22 cellular contexts compared by ENCODE assay signal in genomic region chr2:111149882-111150455, GRCh38. TPM values are rescaled to one million over a fixed set of nuclear protein-coding genes. Genes with fewer than 3 reads are reported as not detected.
A peak's percentile ranks its signal among the peaks of the same experiment; 100 is the strongest.
DNase-seq lines count a peak whose midpoint lies in the region; ATAC-seq, FAIRE-seq and TF ChIP-seq lines count a peak whose summit lies in the region.
"Had no signal": no experiment of that assay in that cellular context is flagged by ENCODE, and none has a peak within 500 bp of the region (broad histone marks: within the 10 kb centered on the region; RNA-seq: fewer than 3 reads in every experiment).

No MANE protein-coding gene starts in this region.

- H4K91ac ChIP-seq in neuronal stem cell (ENCODE audit: low read depth, low read length, poor library complexity) = no peak overlapping the region

- no peak overlapping the region for H4K8ac ChIP-seq in neuronal stem cell (ENCODE audit: low read depth, low read length)

- no peaks in the 10 kb centered on the region for H3K9me1 ChIP-seq in K562 (ENCODE audit: control insufficient read depth, insufficient read depth, low read length)

- intact Hi-C loops in K562 (cut with micrococcal nuclease) = no loop called here

- TF ChIP-seq RAD21 in SK-N-SH (IDR thresholded peaks at IDR 0.05; ENCODE audit: low read length) = no peak
- no peak for TF ChIP-seq RAD21 in K562 (CRISPR knock-in tag; conservative IDR thresholded peaks at IDR 0.05 in 1 of 2, IDR thresholded peaks at IDR 0.05 in 1 of 2)

- H3K9ac ChIP-seq in SK-N-SH (no peak overlapping the region), K562 (ENCODE audit: insufficient read depth in 1 of 2, low read depth in 2 of 2, low read length in 2 of 2) (peak overlapping the region in 1 of 2 experiments; percentile 70; a peak in 2 of 4 replicates), parathyroid adenoma (no peak overlapping the region), neuronal stem cell (ENCODE audit: low read depth, low read length, poor library complexity) (no peak overlapping the region)

- H2AK5ac ChIP-seq in neuronal stem cell (ENCODE audit: low read depth, low read length) = no peak overlapping the region

- DNase-seq in SK-N-SH (no peak), K562 (ENCODE audit: extremely low read depth in 1 of 4, low spot score in 3 of 4) (peak in 2 of 4 experiments; percentile 47 to 65), fibroblast of the aortic adventitia (ENCODE audit: low read depth) (peak; percentile 33), neuronal stem cell (ENCODE audit: low spot score) (no peak), small intestine (no peak)
- DNase-seq: DMS153, DND-41, KBM-7, MV-4-11, NCI-H1105, NCI-H1930, NCI-H2107, NCI-H524, NCI-H774, SJCRH30 had no signal

- no TSS peak for BruUV-seq in K562 (replicated peaks; lab: Mats Ljungman, UMichigan)

- no peak overlapping the region for H2BK120ac ChIP-seq in neuronal stem cell (ENCODE audit: low read depth, low read length)

- H2AFZ ChIP-seq in SK-N-SH (ENCODE audit: low read depth) (no peak overlapping the region), K562 (ENCODE audit: low read depth, low read length) (no peak overlapping the region), parathyroid adenoma (no peak overlapping the region), neuronal stem cell (ENCODE audit: low read length) (no peak overlapping the region)

- FAIRE-seq in K562 (lab: Jason Lieb, UNC) (peak; percentile 78), small intestine (lab: Jason Lieb, UNC) (no peak)
- FAIRE-seq: GM18507, H54, HTR-8/SVneo had no signal

- no peak overlapping the region for H3K4ac ChIP-seq in neuronal stem cell (ENCODE audit: low read length)

- H3K18ac ChIP-seq in neuronal stem cell (ENCODE audit: low read length) = no peak overlapping the region

- H3K79me2 ChIP-seq in SK-N-SH (ENCODE audit: insufficient read depth) (no peaks in the 10 kb centered on the region), K562 (ENCODE audit: control insufficient read depth, insufficient read depth, low read length) (peaks cover 18% of the 10 kb centered on the region; the same call in 2 of the 3 replicates), parathyroid adenoma (peaks cover 27% of the 10 kb centered on the region)

- H3K9me3 ChIP-seq in SK-N-SH (no peaks in the 10 kb centered on the region), K562 (replicated peaks; ENCODE audit: control insufficient read depth, insufficient read depth, low read depth, low read length) (no peaks in the 10 kb centered on the region), parathyroid adenoma (ENCODE audit: control insufficient read depth, low read length) (no peaks in the 10 kb centered on the region), neuronal stem cell (replicated peaks in 1 of 2; ENCODE audit: control insufficient read depth in 2 of 2, insufficient read depth in 1 of 2, low read depth in 1 of 2, low read length in 2 of 2) (no peaks in the 10 kb centered on the region), small intestine (ENCODE audit: control insufficient read depth, low read depth) (no peaks in the 10 kb centered on the region)
- H3K9me3 ChIP-seq: SJCRH30 had no signal

- POLR2A ChIA-PET in SK-N-SH (lab: Yijun Ruan, JAX) = no interaction called here
- POLR2A ChIA-PET in K562 (lab: Yijun Ruan, JAX) = interaction anchor here (0.8 kb wide), 1 partner anchor 26 kb away, joined by 3 read pairs; no protein-coding TSS in a partner anchor

- H3K4me1 ChIP-seq in SK-N-SH (ENCODE audit: control insufficient read depth in 1 of 2, insufficient read depth in 2 of 2, low read depth in 1 of 2, low read length in 1 of 2) (peaks cover 0 to 37% of the 10 kb centered on the region in 2 experiments; a peak in 2 of 4 replicates), K562 (replicated peaks in 1 of 2; ENCODE audit: control insufficient read depth in 2 of 2, insufficient read depth in 2 of 2, low read length in 2 of 2) (peaks cover 3 to 24% of the 10 kb centered on the region in 2 experiments; a peak in 4 of 5 replicates), parathyroid adenoma (peaks cover 7% of the 10 kb centered on the region), neuronal stem cell (ENCODE audit: control insufficient read depth in 2 of 2, insufficient read depth in 1 of 2, low read depth in 1 of 2, low read length in 2 of 2) (peaks cover 0 to 10% of the 10 kb centered on the region in 2 donors), small intestine (ENCODE audit: control insufficient read depth in 2 of 2, insufficient read depth in 1 of 2, low read depth in 1 of 2, low read length in 1 of 2) (no peaks in the 10 kb centered on the region)
- H3K4me1 ChIP-seq: SJCRH30 had no signal

- TF ChIP-seq EP300 in SK-N-SH (IDR thresholded peaks at IDR 0.05; ENCODE audit: borderline replicate concordance in 1 of 2, low read depth in 1 of 2, low read length in 1 of 2) (no peak), K562 (IDR thresholded peaks at IDR 0.05; ENCODE audit: low read length) (no peak)

- CTCF ChIA-PET in SK-N-SH (lab: Yijun Ruan, JAX) = interaction anchor here (1.1 kb wide), 2 partner anchors 10 to 33 kb away, joined by 3 to 4 read pairs; no protein-coding TSS in a partner anchor
- CTCF ChIA-PET in K562 (lab: Yijun Ruan, JAX; ENCODE audit: low intra/inter-chr PET ratio) = no interaction called here

- peaks cover 3% of the 10 kb centered on the region for H3F3A ChIP-seq in SK-N-SH (replicated peaks; ENCODE audit: insufficient read depth)

- no peaks in the 10 kb centered on the region for H3K27me3 ChIP-seq in SK-N-SH (ENCODE audit: insufficient read depth)
- no peaks in the 10 kb centered on the region for H3K27me3 ChIP-seq in K562 (ENCODE audit: control insufficient read depth in 2 of 2, insufficient read depth in 2 of 2, low read length in 2 of 2)
- H3K27me3 ChIP-seq in parathyroid adenoma (ENCODE audit: control insufficient read depth, insufficient read depth, low read length) = no peaks in the 10 kb centered on the region
- H3K27me3 ChIP-seq in neuronal stem cell (ENCODE audit: control insufficient read depth in 3 of 3, insufficient read depth in 3 of 3, low read depth in 1 of 3, low read length in 3 of 3) = no peaks in the 10 kb centered on the region
- H3K27me3 ChIP-seq in small intestine (ENCODE audit: control insufficient read depth in 2 of 2, insufficient read depth in 2 of 2, low read length in 2 of 2) = no peaks in the 10 kb centered on the region
- H3K27me3 ChIP-seq: SJCRH30 had no signal

- ATAC-seq in SK-N-SH treated with all-trans-retinoic acid at 6 μM for 48 hours (no peak), K562 (peak; percentile 63), HG02970 (IDR thresholded peaks at IDR 0.05; ENCODE audit: low FRiP score, unreplicated experiment) (no peak)

- peak; percentile 42 for TF ChIP-seq CTCF in SK-N-SH (IDR thresholded peaks at IDR 0.05)
- TF ChIP-seq CTCF in K562 (IDR thresholded peaks at IDR 0.05 in 2 of 3, conservative IDR thresholded peaks at IDR 0.05 in 1 of 3; ENCODE audit: insufficient read depth in 2 of 3, low read depth in 1 of 3, low read length in 3 of 3) = no peak
- no peak for TF ChIP-seq CTCF in fibroblast of the aortic adventitia (IDR thresholded peaks at IDR 0.05; ENCODE audit: insufficient read depth, low read length)
- TF ChIP-seq CTCF in parathyroid adenoma (IDR thresholded peaks at IDR 0.05) = no peak

- H2BK12ac ChIP-seq in neuronal stem cell (ENCODE audit: low read length) = no peak overlapping the region

- WGBS in SK-N-SH (ENCODE audit: low lambda C conversion rate) = 97% methylated on average over 7 of the region's 7 CpGs
- 4% methylated on average over 7 of the region's 7 CpGs for WGBS in K562 (ENCODE audit: insufficient coverage, low coverage, missing lambda C conversion rate)
- WGBS in neuronal stem cell (ENCODE audit: extremely low coverage in 2 of 2, insufficient read length in 2 of 2, insufficient replicate concordance in 1 of 2), 2 donors = no CpG with 5 or more reads among the region's 7 CpGs
- WGBS in small intestine, 3 donors = 96 to 98% (median 97%) methylated on average over 7 of the region's 7 CpGs

- no peak overlapping the region for H3K14ac ChIP-seq in neuronal stem cell (ENCODE audit: low read length)

- no peak overlapping the region for H2BK5ac ChIP-seq in neuronal stem cell (ENCODE audit: low read length)

- TF ChIP-seq POLR2A in K562 (conservative IDR thresholded peaks at IDR 0.05) = no peak

- no peak overlapping the region for H3K23ac ChIP-seq in neuronal stem cell (ENCODE audit: low read depth, low read length, poor library complexity)

- in situ Hi-C loops in K562 (cut with MboI) = no loop called here

- no peak overlapping the region for H2BK15ac ChIP-seq in neuronal stem cell (ENCODE audit: low read length)

- H3K36me3 ChIP-seq in SK-N-SH (replicated peaks in 1 of 2; ENCODE audit: control insufficient read depth in 1 of 2, insufficient read depth in 2 of 2, low read length in 1 of 2) = peaks cover 4 to 33% of the 10 kb centered on the region in 2 experiments
- peaks cover 63% of the 10 kb centered on the region; the same call in 2 of the 3 replicates for H3K36me3 ChIP-seq in K562 (ENCODE audit: control insufficient read depth, insufficient read depth, low read length)
- H3K36me3 ChIP-seq in parathyroid adenoma (ENCODE audit: control insufficient read depth, insufficient read depth, low read length) = no peaks in the 10 kb centered on the region
- peaks cover 19 to 98% of the 10 kb centered on the region in 2 donors for H3K36me3 ChIP-seq in neuronal stem cell (replicated peaks in 1 of 2; ENCODE audit: control insufficient read depth in 2 of 2, insufficient read depth in 2 of 2, low read length in 2 of 2)
- peaks cover 3 to 7% of the 10 kb centered on the region in 2 donors for H3K36me3 ChIP-seq in small intestine (ENCODE audit: control insufficient read depth in 2 of 2, insufficient read depth in 2 of 2, low read length in 2 of 2)

- peaks cover 8% of the 10 kb centered on the region for H3K79me1 ChIP-seq in neuronal stem cell (ENCODE audit: low read depth, low read length)

- no peaks in the 10 kb centered on the region for H3K9me2 ChIP-seq in SK-N-SH

- no peak overlapping the region for H3K4me2 ChIP-seq in SK-N-SH
- H3K4me2 ChIP-seq in K562 (ENCODE audit: insufficient read depth, low read length) = peak overlapping the region; percentile 8; the same call in 1 of the 2 replicates
- H3K4me2 ChIP-seq in parathyroid adenoma (ENCODE audit: low read length) = peak overlapping the region; percentile 24
- H3K4me2 ChIP-seq in neuronal stem cell (ENCODE audit: insufficient read depth, low read length, poor library complexity, severe bottlenecking) = no peak overlapping the region

- no peaks in the 10 kb centered on the region for H4K20me1 ChIP-seq in SK-N-SH (ENCODE audit: insufficient read depth)
- H4K20me1 ChIP-seq in K562 (replicated peaks; ENCODE audit: control insufficient read depth, insufficient read depth, low read length) = no peaks in the 10 kb centered on the region

- no peak overlapping the region; a peak in 1 of 4 replicates for H3K27ac ChIP-seq in SK-N-SH (ENCODE audit: low read depth in 2 of 2, low read length in 1 of 2)
- H3K27ac ChIP-seq in K562 (ENCODE audit: extremely low read depth, low read depth, low read length) = peak overlapping the region; percentile 75; the same call in 1 of the 3 replicates
- no peak overlapping the region for H3K27ac ChIP-seq in parathyroid adenoma
- no peak overlapping the region for H3K27ac ChIP-seq in neuronal stem cell (replicated peaks; ENCODE audit: low read length)
- no peak overlapping the region for H3K27ac ChIP-seq in small intestine (ENCODE audit: low read depth in 1 of 2, low read length in 1 of 2)
- H3K27ac ChIP-seq: 22Rv1, SJCRH30 had no signal

- H3K4me3 ChIP-seq in SK-N-SH (ENCODE audit: low read depth in 2 of 2, low read length in 1 of 2) (no peak overlapping the region), K562 (no peak overlapping the region), fibroblast of the aortic adventitia (ENCODE audit: low read depth, low read length) (no peak overlapping the region), parathyroid adenoma (ENCODE audit: low read depth, low read length) (peak overlapping the region; percentile 15), neuronal stem cell (ENCODE audit: low read length in 2 of 2) (no peak overlapping the region), small intestine (ENCODE audit: low read depth in 1 of 2, low read length in 2 of 2) (no peak overlapping the region)
- H3K4me3 ChIP-seq: SJCRH30 had no signal

RNA-seq across cellular contexts. Expression of gene BCL2L11, which starts 29.3 kb away (rescaled TPM):
- 2.4 and 3.3 TPM in 2 replicates for polyA plus RNA-seq in SK-N-SH (2012; rRNA removed)
- 2.8 and 3.3 TPM in 2 replicates for polyA plus RNA-seq in SK-N-SH (2012; cell fraction: cytosol; rRNA removed)
- 5.1 and 7.3 TPM in 2 replicates for polyA plus RNA-seq in SK-N-SH (2012; cell fraction: nucleus; rRNA removed)
- 12.1 and 19.1 TPM in 2 replicates for total RNA-seq in K562 (2011; cell fraction: chromatin; rRNA removed; ENCODE audit: low replicate concordance)
- 6.2 and 6.7 TPM in 2 replicates for total RNA-seq in K562 (2011; cell fraction: nucleolus; rRNA removed)
- total RNA-seq in K562 (2011; cell fraction: nucleoplasm; rRNA removed) = 13.1 and 30.2 TPM in 2 replicates
- total RNA-seq in K562 (2014; rRNA removed) = 4.5 and 6.4 TPM in 2 replicates
- total RNA-seq in K562 (2014; rRNA removed; fragmentation: Illumina TruSeq; extraction: Trizol) = 5.0 TPM in 2 replicates
- total RNA-seq in K562 (2015; rRNA removed; fragmentation: Illumina TruSeq; extraction: Trizol) = 6.1 and 7.2 TPM in 2 replicates
- total RNA-seq in K562 (2021) = 16.1 and 18.8 TPM in 2 replicates
- 3.1 and 6.4 TPM in 2 replicates for polyA plus RNA-seq in K562 (2011; rRNA removed)
- 4.7 and 6.0 TPM in 2 replicates for polyA plus RNA-seq in K562 (2011; cell fraction: cytosol; rRNA removed)
- 8.6 and 12.0 TPM in 2 replicates for polyA plus RNA-seq in K562 (2011; cell fraction: nucleus; rRNA removed)
- 11.4 TPM in 2 replicates for polyA plus RNA-seq in K562 (2012)
- polyA plus RNA-seq in K562 (2014; fragmentation: Illumina TruSeq; extraction: Trizol) = 15.3 and 16.5 TPM in 2 replicates
- 1 to 10 TPM; 2.2 to 2.5 TPM for polyA plus RNA-seq in K562 (2014; fragmentation: Nextera tagmentation; extraction: Ambion mirVana)
- polyA plus RNA-seq in K562 (2014; rRNA removed) = 8.1 and 8.8 TPM in 2 replicates
- 3.4 and 6.3 TPM in 2 replicates for polyA minus RNA-seq in K562 (2011; rRNA and poly(A)+ RNA removed)
- polyA minus RNA-seq in K562 (2011; cell fraction: cytosol; rRNA and poly(A)+ RNA removed) = 6.0 and 9.8 TPM in 2 replicates
- 6.9 and 13.4 TPM in 2 replicates for polyA minus RNA-seq in K562 (2011; cell fraction: nucleus; rRNA and poly(A)+ RNA removed)
- 2.2 and 4.7 TPM in 2 replicates for total RNA-seq in fibroblast of the aortic adventitia (ENCODE audit: low replicate concordance)
- polyA plus RNA-seq in neuronal stem cell (2013, experiment 1 of 2) = 32.0 TPM
- 32.1 TPM for polyA plus RNA-seq in neuronal stem cell (2013, experiment 2 of 2)
- polyA plus RNA-seq in small intestine = 10 to 100 TPM in 2 of 3 donors, 1 to 10 TPM in 1; 8.5 to 10.8 (median 10.3) TPM

Comparison
In these comparisons a context has a peak if more than half of its experiments do, and no peak if none do; other contexts are left out.
1. H3K4me2 ChIP-seq: peak in K562 (single experiment) and parathyroid adenoma (single experiment); none in SK-N-SH (single experiment) and neuronal stem cell (single experiment).
2. Of the 27 proteins assayed by ChIP-seq in both K562 and SK-N-SH: peak only in K562: none; only in SK-N-SH: CTCF; in both: none; in neither: 24; mixed calls (peak in some experiments, not most) for 2.